In genomic region chr10:75030371-75030770, GRCh38 we compare ENCODE assay signal across 18 cellular contexts.
"Had no signal": no experiment of that assay in that cellular context is flagged by ENCODE, and none has a peak within 500 bp of the region (broad histone marks: within the 10 kb centered on the region; RNA-seq: fewer than 3 reads in every experiment).

No MANE protein-coding gene starts in this region.

- H3K4me3 ChIP-seq: esophagus squamous epithelium, gastroesophageal sphincter, neural progenitor cell, psoas muscle, right lobe of liver, tibial nerve, upper lobe of right lung, vagina had no signal

- DNase-seq: effector memory CD4-positive, alpha-beta T cell; esophagus squamous epithelium; immature natural killer cell; natural killer cell; occipital lobe; psoas muscle; retina; right lobe of liver; stimulated activated CD4-positive, alpha-beta T cell treated with anti-CD3 and anti-CD28 coated beads, Interleukin-4, amount 100 ng/mL, for 1 hour; stimulated activated CD8-positive, alpha-beta memory T cell treated with anti-CD3 and anti-CD28 coated beads, Interleukin-4, amount 100 ng/mL, for 48 hours; stimulated activated naive CD8-positive, alpha-beta T cell treated with anti-CD3 and anti-CD28 coated beads, Interleukin-15, Interleukin-2, amounts not matched to agents 100 U/mL and 50 U/mL, for 24 hours; upper lobe of right lung had no signal

- H3K27me3 ChIP-seq: esophagus squamous epithelium, gastroesophageal sphincter, neural progenitor cell, right lobe of liver, tibial nerve, upper lobe of right lung, vagina had no signal

- ATAC-seq: natural killer cell; psoas muscle; right lobe of liver; stimulated activated effector memory CD8-positive, alpha-beta T cell treated with anti-CD3 and anti-CD28 coated beads, Interleukin-12 subunit alpha, Interleukin-12 subunit beta, amount 100 ng/mL, for 72 hours; stimulated activated naive CD8-positive, alpha-beta T cell treated with anti-CD3 and anti-CD28 coated beads, Interleukin-15, Interleukin-2, amounts not matched to agents 100 U/mL and 50 U/mL, for 24 hours had no signal

- H3K27ac Mint-ChIP-seq: natural killer cell, neural progenitor cell had no signal

- H3K4me1 ChIP-seq: neural progenitor cell, right lobe of liver, tibial nerve, upper lobe of right lung, vagina had no signal

- H3K4me2 ChIP-seq: neural progenitor cell had no signal

- H3K9ac ChIP-seq: neural progenitor cell, parathyroid adenoma had no signal

- H3K27ac ChIP-seq: esophagus squamous epithelium, gastroesophageal sphincter, neural progenitor cell, parathyroid adenoma, psoas muscle, right lobe of liver, tibial nerve, upper lobe of right lung, vagina had no signal

- H3K9me3 ChIP-seq: esophagus squamous epithelium, gastroesophageal sphincter, psoas muscle, right lobe of liver, tibial nerve, upper lobe of right lung, vagina had no signal

- H3K4me1 Mint-ChIP-seq: neural progenitor cell had no signal

- H3K4me3 Mint-ChIP-seq: immature natural killer cell; natural killer cell; neural progenitor cell; stimulated activated effector memory CD8-positive, alpha-beta T cell treated with anti-CD3 and anti-CD28 coated beads, Interleukin-12 subunit alpha, Interleukin-12 subunit beta, amount 100 ng/mL, for 72 hours had no signal

- H3K9me3 Mint-ChIP-seq: natural killer cell; neural progenitor cell; stimulated activated effector memory CD8-positive, alpha-beta T cell treated with anti-CD3 and anti-CD28 coated beads, Interleukin-12 subunit alpha, Interleukin-12 subunit beta, amount 100 ng/mL, for 72 hours had no signal

- H2AFZ ChIP-seq: neural progenitor cell, parathyroid adenoma had no signal
